In genomic region chr10:50409965-50410811, GRCh38 we compare ENCODE assay signal across 12 cellular contexts.
DNase-seq lines count a peak whose midpoint lies in the region; ATAC-seq and TF ChIP-seq lines count a peak whose summit lies in the region.
"Had no signal": no experiment of that assay in that cellular context is flagged by ENCODE, and none has a peak within 500 bp of the region (broad histone marks: within the 10 kb centered on the region; RNA-seq: fewer than 3 reads in every experiment).

No MANE protein-coding gene starts in this region.

- peaks cover 47% of the 10 kb centered on the region for H3K4me1 Mint-ChIP-seq in activated T-cell treated with anti-CD3 and anti-CD28 coated beads, Interleukin-2, amount 50 U/mL, for 4 hours (ENCODE audit: low read depth)
- peaks cover 35% of the 10 kb centered on the region for H3K4me1 Mint-ChIP-seq in activated CD8-positive, alpha-beta T cell treated with anti-CD3 and anti-CD28 coated beads, Interleukin-2, amount 10 ng/mL, durations not matched to agents 7 days and 5 days (ENCODE audit: low read depth)
- peaks cover 27% of the 10 kb centered on the region for H3K4me1 Mint-ChIP-seq in stimulated activated naive CD8-positive, alpha-beta T cell treated with anti-CD3 and anti-CD28 coated beads, Interleukin-15, amount 100 ng/mL, for 72 hours

- H3K9ac ChIP-seq in colonic mucosa (ENCODE audit: low read depth in 2 of 2, low read length in 2 of 2) = no peak overlapping the region

- CTCF ChIA-PET in activated CD8-positive, alpha-beta T cell treated with anti-CD3 and anti-CD28 coated beads, Interleukin-2, amount 10 ng/mL, durations not matched to agents 7 days and 5 days (lab: Charles Lee) = no interaction called here

- H3K27me3 ChIP-seq in colonic mucosa = no peaks in the 10 kb centered on the region
- H3K27me3 ChIP-seq: gastroesophageal sphincter had no signal

- H3K36me3 ChIP-seq in colonic mucosa = no peaks in the 10 kb centered on the region
- H3K36me3 ChIP-seq: gastroesophageal sphincter had no signal

- no peaks in the 10 kb centered on the region for H3K9me3 ChIP-seq in colonic mucosa

- H3K9me3 Mint-ChIP-seq in activated T-cell treated with anti-CD3 and anti-CD28 coated beads, Interleukin-2, amount 50 U/mL, for 4 hours = no peaks in the 10 kb centered on the region
- no peaks in the 10 kb centered on the region for H3K9me3 Mint-ChIP-seq in activated CD8-positive, alpha-beta T cell treated with anti-CD3 and anti-CD28 coated beads, Interleukin-2, amount 10 ng/mL, durations not matched to agents 7 days and 5 days (ENCODE audit: insufficient read depth)
- peaks cover 0 to 6% of the 10 kb centered on the region in 2 donors for H3K9me3 Mint-ChIP-seq in stimulated activated naive CD8-positive, alpha-beta T cell treated with anti-CD3 and anti-CD28 coated beads, Interleukin-15, amount 100 ng/mL, for 72 hours

- peak; percentile 56 to 65 for ATAC-seq in activated T-cell treated with anti-CD3 and anti-CD28 coated beads, Interleukin-2, amount 50 U/mL, for 4 hours
- peak; percentile 33 for ATAC-seq in activated CD8-positive, alpha-beta T cell treated with anti-CD3 and anti-CD28 coated beads, Interleukin-2, amount 10 ng/mL, durations not matched to agents 7 days and 5 days
- peak; percentile 46 for ATAC-seq in stimulated activated naive CD8-positive, alpha-beta T cell treated with anti-CD3 and anti-CD28 coated beads, Interleukin-15, amount 100 ng/mL, for 72 hours
- no peak for ATAC-seq in GM21723 (IDR thresholded peaks at IDR 0.05; ENCODE audit: unreplicated experiment)
- ATAC-seq: gastroesophageal sphincter had no signal

- H3K27ac Mint-ChIP-seq in activated CD8-positive, alpha-beta T cell treated with anti-CD3 and anti-CD28 coated beads, Interleukin-2, amount 10 ng/mL, durations not matched to agents 7 days and 5 days = no peak overlapping the region
- peak overlapping the region in 1 of 2 donors; percentile 66 for H3K27ac Mint-ChIP-seq in stimulated activated naive CD8-positive, alpha-beta T cell treated with anti-CD3 and anti-CD28 coated beads, Interleukin-15, amount 100 ng/mL, for 72 hours
- H3K27ac Mint-ChIP-seq: activated B cell treated with CpG ODN at 0.5 μM for 24 hours had no signal

- peaks cover 25% of the 10 kb centered on the region for H3K36me3 Mint-ChIP-seq in activated T-cell treated with anti-CD3 and anti-CD28 coated beads, Interleukin-2, amount 50 U/mL, for 4 hours (ENCODE audit: insufficient read depth)
- H3K36me3 Mint-ChIP-seq in activated CD8-positive, alpha-beta T cell treated with anti-CD3 and anti-CD28 coated beads, Interleukin-2, amount 10 ng/mL, durations not matched to agents 7 days and 5 days (ENCODE audit: low read depth) = peaks cover 7% of the 10 kb centered on the region

- TF ChIP-seq CTCF in fibroblast of mammary gland (conservative IDR thresholded peaks at IDR 0.05; ENCODE audit: control insufficient read depth, insufficient read depth, low read depth, low read length) (no peak), colonic mucosa (IDR thresholded peaks at IDR 0.05) (no peak)

- H3K4me3 Mint-ChIP-seq in activated T-cell treated with anti-CD3 and anti-CD28 coated beads, Interleukin-2, amount 50 U/mL, for 4 hours = no peak overlapping the region
- H3K4me3 Mint-ChIP-seq in activated CD8-positive, alpha-beta T cell treated with anti-CD3 and anti-CD28 coated beads, Interleukin-2, amount 10 ng/mL, durations not matched to agents 7 days and 5 days = no peak overlapping the region
- H3K4me3 Mint-ChIP-seq in stimulated activated naive CD8-positive, alpha-beta T cell treated with anti-CD3 and anti-CD28 coated beads, Interleukin-15, amount 100 ng/mL, for 72 hours = no peak overlapping the region
- H3K4me3 Mint-ChIP-seq: activated B cell treated with CpG ODN at 0.5 μM for 24 hours had no signal

- intact Hi-C loops in colonic mucosa (cut with DNase I) = loop anchor here (10.0 kb wide), 1 partner anchor 215 kb away; the partner anchor contains the start of gene SGMS1

- POLR2A ChIA-PET in activated CD8-positive, alpha-beta T cell treated with anti-CD3 and anti-CD28 coated beads, Interleukin-2, amount 10 ng/mL, durations not matched to agents 7 days and 5 days (lab: Charles Lee) = interaction anchor here (0.6 to 1.2 kb wide), 2 partner anchors 106 to 211 kb away, joined by 3 read pairs; no protein-coding TSS in a partner anchor

- no peak overlapping the region for H3K4me3 ChIP-seq in fibroblast of mammary gland (ENCODE audit: control insufficient read depth, low read depth, low read length)
- H3K4me3 ChIP-seq in colonic mucosa = no peak overlapping the region
- H3K4me3 ChIP-seq: gastroesophageal sphincter had no signal

- no peaks in the 10 kb centered on the region for H3K27me3 Mint-ChIP-seq in activated T-cell treated with anti-CD3 and anti-CD28 coated beads, Interleukin-2, amount 50 U/mL, for 4 hours (ENCODE audit: low read depth)
- H3K27me3 Mint-ChIP-seq in activated CD8-positive, alpha-beta T cell treated with anti-CD3 and anti-CD28 coated beads, Interleukin-2, amount 10 ng/mL, durations not matched to agents 7 days and 5 days (ENCODE audit: low read depth) = no peaks in the 10 kb centered on the region
- H3K27me3 Mint-ChIP-seq in stimulated activated naive CD8-positive, alpha-beta T cell treated with anti-CD3 and anti-CD28 coated beads, Interleukin-15, amount 100 ng/mL, for 72 hours = no peaks in the 10 kb centered on the region
- H3K27me3 Mint-ChIP-seq: activated B cell treated with CpG ODN at 0.5 μM for 24 hours had no signal

- no peak for DNase-seq in activated T-cell treated with anti-CD3 and anti-CD28 coated beads, Interleukin-2, amount 50 U/mL, for 4 hours
- no peak for DNase-seq in activated T-cell treated with anti-CD3 and anti-CD28 coated beads, Interleukin-2, amount 50 U/mL, for 1 hour
- DNase-seq in activated CD8-positive, alpha-beta T cell treated with anti-CD3 and anti-CD28 coated beads, Interleukin-2, amount 10 ng/mL, durations not matched to agents 7 days and 5 days = no peak
- DNase-seq in fibroblast of mammary gland (ENCODE audit: low read depth) = peak; percentile 60
- DNase-seq in stimulated activated naive CD8-positive, alpha-beta T cell treated with anti-CD3 and anti-CD28 coated beads, Interleukin-15, amount 100 ng/mL, for 72 hours = no peak
- no peak for DNase-seq in colonic mucosa
- no peak for DNase-seq in central memory CD4-positive, alpha-beta T cell
- DNase-seq: activated B cell treated with CpG ODN at 0.5 μM for 24 hours, H7, NCI-H510A had no signal

- no peak overlapping the region for H3K27ac ChIP-seq in colonic mucosa
- H3K27ac ChIP-seq: gastroesophageal sphincter had no signal

- no peaks in the 10 kb centered on the region for H3K4me1 ChIP-seq in colonic mucosa
